In genomic region chr2:38600242-38600891, GRCh38 we compare ENCODE assay signal across 8 cellular contexts. TPM values are rescaled to one million over a fixed set of nuclear protein-coding genes. Genes with fewer than 3 reads are reported as not detected.
DNase-seq lines count a peak whose midpoint lies in the region; ATAC-seq and TF ChIP-seq lines count a peak whose summit lies in the region.

No MANE protein-coding gene starts in this region.

- ATAC-seq in activated CD4-positive, alpha-beta T cell treated with anti-CD3 and anti-CD28 coated beads for 36 hours: no peak

- TF ChIP-seq CTCF in foreskin fibroblast (IDR thresholded peaks at IDR 0.05; ENCODE audit: low read depth, low read length): no peak
- TF ChIP-seq CTCF in GM13977 (IDR thresholded peaks at IDR 0.05; ENCODE audit: extremely low read depth, insufficient read depth, missing control alignments): no peak

- H3K27me3 Mint-ChIP-seq in activated CD4-positive, alpha-beta T cell treated with anti-CD3 and anti-CD28 coated beads for 36 hours: no peaks in the 10 kb centered on the region

- intact Hi-C loops in activated CD4-positive, alpha-beta T cell treated with anti-CD3 and anti-CD28 coated beads for 36 hours (cut with DNase I, micrococcal nuclease): loop anchor here (5.0 kb wide), 2 partner anchors 223 to 522 kb away; partner anchors contain the start of genes ATL2 (in 1 of the 2) and SOS1 (in 1 of the 2)

- no peaks in the 10 kb centered on the region for H3K9me3 Mint-ChIP-seq in activated CD4-positive, alpha-beta T cell treated with anti-CD3 and anti-CD28 coated beads for 36 hours (ENCODE audit: low read depth)

- DNase-seq in activated CD4-positive, alpha-beta T cell treated with anti-CD3 and anti-CD28 coated beads for 36 hours: peak; percentile 50
- DNase-seq in activated CD4-positive, alpha-beta T cell treated with anti-CD3 and anti-CD28 coated beads for 1 hour: no peak
- DNase-seq in UCSD-AML1 (lab: John Stamatoyannopoulos, UW; ENCODE audit: unreplicated experiment): peak; percentile 21
- DNase-seq in foreskin fibroblast: peak in 1 of 2 donors; percentile 32
- peak; percentile 44 for DNase-seq in stimulated activated CD8-positive, alpha-beta memory T cell treated with anti-CD3 and anti-CD28 coated beads, Interleukin-4, amount 100 ng/mL, for 48 hours
- no peak for DNase-seq in AG08396 (ENCODE audit: low spot score)
- no peak for DNase-seq in stimulated activated CD4-positive, alpha-beta T cell treated with anti-CD3 and anti-CD28 coated beads, Interleukin-12 subunit alpha, Interleukin-12 subunit beta, amount 100 ng/mL, for 4 hours
- DNase-seq in GM13977 (ENCODE audit: low spot score): no peak

- CTCF ChIA-PET in activated CD4-positive, alpha-beta T cell treated with anti-CD3 and anti-CD28 coated beads for 36 hours (lab: Charles Lee): interaction anchor here (0.7 to 18.0 kb wide), 14 partner anchors 11 to 148 kb away, joined by 3 to 215 read pairs (median 6); no protein-coding TSS in a partner anchor

- peaks cover 55% of the 10 kb centered on the region for H3K4me1 Mint-ChIP-seq in activated CD4-positive, alpha-beta T cell treated with anti-CD3 and anti-CD28 coated beads for 36 hours

- POLR2A ChIA-PET in activated CD4-positive, alpha-beta T cell treated with anti-CD3 and anti-CD28 coated beads for 36 hours (lab: Charles Lee): interaction anchor here (0.7 to 1.0 kb wide), 3 partner anchors 10 to 143 kb away, joined by 3 to 7 read pairs (median 4); no protein-coding TSS in a partner anchor

- H3K27ac Mint-ChIP-seq in activated CD4-positive, alpha-beta T cell treated with anti-CD3 and anti-CD28 coated beads for 36 hours: peak overlapping the region; percentile 91

- H3K4me3 ChIP-seq in foreskin fibroblast (ENCODE audit: low read depth in 1 of 2, low read length in 2 of 2): peak overlapping the region; percentile 75 to 90

- peak overlapping the region; percentile 76 for H3K4me3 Mint-ChIP-seq in activated CD4-positive, alpha-beta T cell treated with anti-CD3 and anti-CD28 coated beads for 36 hours

- in situ Hi-C loops in GM13977 (cut with MboI; ENCODE audit: low pct_unique_long_range_greater_than_20kb, low sequenced_read_pairs, unreplicated experiment): no loop called here

- peaks cover 34% of the 10 kb centered on the region for H3K36me3 Mint-ChIP-seq in activated CD4-positive, alpha-beta T cell treated with anti-CD3 and anti-CD28 coated beads for 36 hours (ENCODE audit: low read depth)

RNA-seq across cellular contexts. Expression of gene HNRNPLL, which starts 2.4 kb away (rescaled TPM):
- total RNA-seq in activated CD4-positive, alpha-beta T cell treated with anti-CD3 and anti-CD28 coated beads for 36 hours: 10 to 100 TPM; 53.5 to 59.8 TPM

Comparison
In these comparisons a context has a peak if more than half of its experiments do, and no peak if none do; other contexts are left out.
1. DNase-seq: peak in activated CD4-positive, alpha-beta T cell treated with anti-CD3 and anti-CD28 coated beads for 36 hours (single experiment), UCSD-AML1 (single experiment) and stimulated activated CD8-positive, alpha-beta memory T cell treated with anti-CD3 and anti-CD28 coated beads, Interleukin-4, amount 100 ng/mL, for 48 hours (single experiment); none in activated CD4-positive, alpha-beta T cell treated with anti-CD3 and anti-CD28 coated beads for 1 hour (single experiment), AG08396 (single experiment), stimulated activated CD4-positive, alpha-beta T cell treated with anti-CD3 and anti-CD28 coated beads, Interleukin-12 subunit alpha, Interleukin-12 subunit beta, amount 100 ng/mL, for 4 hours (single experiment) and GM13977 (single experiment).